18 cellular contexts compared by ENCODE assay signal in the genomic region with DNA sequence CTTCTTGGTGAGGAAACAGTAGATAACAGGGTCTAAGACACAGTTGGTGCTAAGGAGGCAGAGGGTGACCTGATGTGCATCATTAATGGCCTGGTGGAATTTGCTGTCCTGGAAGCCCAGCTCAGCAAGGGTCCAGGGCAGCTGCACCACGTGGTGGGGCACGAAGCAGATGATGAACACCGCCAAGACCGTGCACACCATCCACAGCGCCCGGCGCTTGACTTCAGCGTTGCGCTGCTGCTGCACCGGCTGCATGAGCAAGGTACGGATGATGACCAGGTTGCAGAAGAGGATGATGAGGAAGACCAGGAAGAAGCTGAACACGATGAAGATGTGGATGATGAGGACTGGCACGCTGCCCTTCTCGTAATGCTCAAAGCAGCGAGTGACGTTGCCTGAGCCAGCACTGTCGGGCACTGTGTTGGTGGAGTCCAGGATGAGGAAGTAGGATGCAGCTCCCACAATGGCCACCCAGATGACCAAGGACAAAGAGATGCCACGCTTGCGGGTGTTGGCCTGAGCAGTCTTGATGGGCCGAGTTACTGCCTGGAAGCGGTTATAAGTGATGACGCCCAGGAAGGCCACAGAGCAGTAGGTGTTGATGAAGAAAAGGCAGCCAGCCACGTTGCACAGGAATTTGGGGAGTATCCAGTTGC. TPM values are rescaled to one million over a fixed set of nuclear protein-coding genes. Genes with fewer than 3 reads are reported as not detected.
A peak's percentile ranks its signal among the peaks of the same experiment; 100 is the strongest.
DNase-seq lines count a peak whose midpoint lies in the region; ATAC-seq, FAIRE-seq and TF ChIP-seq lines count a peak whose summit lies in the region.
"Had no signal": no experiment of that assay in that cellular context is flagged by ENCODE, and none has a peak within 500 bp of the region (broad histone marks: within the 10 kb centered on the region; RNA-seq: fewer than 3 reads in every experiment).

No MANE protein-coding gene starts in this region.

- intact Hi-C loops in head of caudate nucleus (cut with DNase I) (loop anchor here (10.0 kb wide), 1 partner anchor 55 kb away; no protein-coding TSS in a partner anchor), posterior cingulate gyrus (cut with DNase I) (no loop called here)

- FAIRE-seq in H1 (lab: Jason Lieb, UNC): no peak
- FAIRE-seq: A204.1, HepG2 had no signal

- H3K36me3 ChIP-seq in OCI-LY1 (ENCODE audit: insufficient read depth, low read length) (no peaks in the 10 kb centered on the region; the same call in 1 of the 2 replicates), H1 (ENCODE audit: control insufficient read depth in 2 of 4, insufficient read depth in 4 of 4, low read length in 3 of 4) (no peaks in the 10 kb centered on the region), neutrophil (peaks cover 69% of the 10 kb centered on the region)

- H4K8ac ChIP-seq in H1 (ENCODE audit: extremely low read depth, insufficient read depth, low read length): no peak overlapping the region

- no peak for ATAC-seq in HG03354 (IDR thresholded peaks at IDR 0.05; ENCODE audit: poor library complexity, severe bottlenecking, unreplicated experiment)
- ATAC-seq: HepG2 had no signal

- H3K4me1 ChIP-seq in OCI-LY1 (ENCODE audit: insufficient read depth, low read length, severe bottlenecking) (peaks cover 49% of the 10 kb centered on the region), H1 (replicated peaks in 1 of 4; ENCODE audit: control insufficient read depth in 3 of 4, insufficient read depth in 4 of 4, low read length in 3 of 4) (peaks cover 0 to 10% (median 7%) of the 10 kb centered on the region in 4 experiments; a peak in 6 of 7 replicates), neutrophil (ENCODE audit: control insufficient read depth in 1 of 2, insufficient read depth in 1 of 2, low read depth in 1 of 2, low read length in 1 of 2) (peaks cover 35 to 49% of the 10 kb centered on the region in 2 experiments)
- H3K4me1 ChIP-seq: Caco-2 had no signal

- H3K4ac ChIP-seq in H1 (replicated peaks; ENCODE audit: insufficient read length, low read depth, low read length): no peak overlapping the region

- H3K9me2 ChIP-seq in OCI-LY1 (ENCODE audit: low read depth, low read length): no peaks in the 10 kb centered on the region

- no peak for TF ChIP-seq CTCF in OCI-LY1 (IDR thresholded peaks at IDR 0.05; ENCODE audit: low read length)
- TF ChIP-seq CTCF in H1 (IDR thresholded peaks at IDR 0.05; ENCODE audit: control extremely low read depth in 1 of 3, insufficient read depth in 1 of 3, low read depth in 1 of 3, low read length in 3 of 3): no peak
- no peak for TF ChIP-seq CTCF in neutrophil (IDR thresholded peaks at IDR 0.05)

- H2BK15ac ChIP-seq in H1 (ENCODE audit: low read length): 0 out of 2 replicates have a peak overlapping the region, but pooled peaks have one; percentile 13

- H3K4me2 ChIP-seq in OCI-LY1 (ENCODE audit: low read length) (no peak overlapping the region), H1 (ENCODE audit: insufficient read depth in 1 of 2, low read depth in 2 of 2, low read length in 2 of 2) (no peak overlapping the region)

- H3K79me2 ChIP-seq in OCI-LY1 (ENCODE audit: insufficient read depth, low read length) (no peaks in the 10 kb centered on the region), H1 (ENCODE audit: control insufficient read depth in 1 of 2, insufficient read depth in 2 of 2, low read length in 2 of 2) (no peaks in the 10 kb centered on the region)

- no peak overlapping the region for H2BK120ac ChIP-seq in H1 (replicated peaks; ENCODE audit: low read depth, low read length)

- H3K27me3 ChIP-seq in OCI-LY1 (ENCODE audit: insufficient read depth, low read length): no peaks in the 10 kb centered on the region
- no peaks in the 10 kb centered on the region for H3K27me3 ChIP-seq in H1 (replicated peaks in 1 of 4; ENCODE audit: control insufficient read depth in 3 of 4, extremely low read depth in 1 of 4, insufficient read depth in 3 of 4, low read length in 3 of 4)
- H3K27me3 ChIP-seq in neutrophil: no peaks in the 10 kb centered on the region

- no peaks in the 10 kb centered on the region for H4K20me1 ChIP-seq in OCI-LY1 (ENCODE audit: insufficient read depth, low read length)
- H4K20me1 ChIP-seq in H1 (replicated peaks in 1 of 2; ENCODE audit: control insufficient read depth in 1 of 2, insufficient read depth in 2 of 2, low read length in 2 of 2): no peaks in the 10 kb centered on the region

- 95% methylated on average over 23 of the region's 23 CpGs; no CpG with 5 or more reads in 1 of the 2 experiments for WGBS in H1 (ENCODE audit: extremely low coverage in 1 of 2, insufficient coverage in 1 of 2, insufficient read length in 1 of 2, insufficient replicate concordance in 2 of 2, low coverage in 1 of 2, low lambda C conversion rate in 2 of 2, missing lambda C conversion rate in 1 of 2), 2 experiments

- H2AFZ ChIP-seq in OCI-LY1 (ENCODE audit: low read length): no peak overlapping the region
- no peak overlapping the region for H2AFZ ChIP-seq in H1 (ENCODE audit: low read length)

- H2BK5ac ChIP-seq in H1 (ENCODE audit: low read depth, low read length): no peak overlapping the region

- no peak for TF ChIP-seq RAD21 in H1 (IDR thresholded peaks at IDR 0.05 in 1 of 2, conservative IDR thresholded peaks at IDR 0.05 in 1 of 2; ENCODE audit: low read depth in 2 of 2, low read length in 2 of 2)

- no peak overlapping the region for H4K5ac ChIP-seq in H1 (ENCODE audit: insufficient read length, low read depth, low read length)

- H3K14ac ChIP-seq in H1 (ENCODE audit: insufficient read length): no peak overlapping the region

- CTCF ChIA-PET in H1 (lab: Charles Lee; ENCODE audit: partially characterized antibody): interaction anchor here (0.9 kb wide), 1 partner anchor 41 kb away, joined by 3 read pairs; no protein-coding TSS in a partner anchor

- no peak overlapping the region for H2AK5ac ChIP-seq in H1 (ENCODE audit: low read depth, low read length)

- no peak overlapping the region for H3K56ac ChIP-seq in H1 (replicated peaks; ENCODE audit: insufficient read length, low read depth, low read length)

- TF ChIP-seq POLR2A in H1 (IDR thresholded peaks at IDR 0.05; ENCODE audit: control extremely low read depth in 1 of 2, low read depth in 2 of 2, low read length in 2 of 2): no peak

- H2BK12ac ChIP-seq in H1 (ENCODE audit: low read depth, low read length): 0 out of 2 replicates have a peak overlapping the region, but pooled peaks have one; percentile 1

- H4K91ac ChIP-seq in H1 (replicated peaks; ENCODE audit: insufficient read length, low read length): no peak overlapping the region

- H3K27ac ChIP-seq in OCI-LY1 (ENCODE audit: low read depth, low read length, poor library complexity, severe bottlenecking) (peak overlapping the region; percentile 97), H1 (ENCODE audit: low read depth, low read length) (no peak overlapping the region), neutrophil (peak overlapping the region; percentile 12)
- H3K27ac ChIP-seq: C4-2B had no signal

- no peak for TF ChIP-seq EP300 in H1 (IDR thresholded peaks at IDR 0.05; ENCODE audit: borderline replicate concordance in 1 of 2, low read depth in 2 of 2, low read length in 2 of 2)

- DNase-seq in H1 (ENCODE audit: low read depth in 1 of 2, low spot score in 2 of 2) (no peak), head of caudate nucleus (no peak), posterior cingulate gyrus (no peak)
- no peak for DNase-seq in activated CD4-positive, CD25-positive, alpha-beta regulatory T cell (lab: John Stamatoyannopoulos, UW)
- DNase-seq: ACHN; Caco-2; CD4-positive, alpha-beta T cell; DMS153; DMS79; GDM1; GOT3; H9 had no signal

- POLR2A ChIA-PET in H1 (lab: Charles Lee; ENCODE audit: partially characterized antibody): no interaction called here

- no peak overlapping the region for H3K23ac ChIP-seq in H1 (ENCODE audit: insufficient read length)

- peaks cover 2% of the 10 kb centered on the region; the same call in 1 of the 2 replicates for H3K79me1 ChIP-seq in H1 (ENCODE audit: low read depth, low read length)

- H3K9me3 ChIP-seq in OCI-LY1 (ENCODE audit: low read length) (no peaks in the 10 kb centered on the region), H1 (ENCODE audit: insufficient read depth in 2 of 2, low read depth in 1 of 2, low read length in 1 of 2) (no peaks in the 10 kb centered on the region), neutrophil (peaks cover 3% of the 10 kb centered on the region)
- H3K9me3 ChIP-seq: Caco-2 had no signal

- H3K18ac ChIP-seq in H1 (ENCODE audit: extremely low read depth, low read length): no peak overlapping the region

- no peak overlapping the region for H3K4me3 ChIP-seq in OCI-LY1 (ENCODE audit: low read depth, low read length, poor library complexity, severe bottlenecking)
- no peak overlapping the region for H3K4me3 ChIP-seq in H1 (ENCODE audit: extremely low read depth in 1 of 4, insufficient read depth in 2 of 4, low read depth in 3 of 4, low read length in 4 of 4)
- H3K4me3 ChIP-seq in neutrophil (ENCODE audit: low read depth in 1 of 2, low read length in 1 of 2): no peak overlapping the region

- H3F3A ChIP-seq in OCI-LY1 (ENCODE audit: insufficient read depth, low read length): no peaks in the 10 kb centered on the region

- no peak overlapping the region for H3K9ac ChIP-seq in OCI-LY1 (ENCODE audit: low read length)
- no peak overlapping the region for H3K9ac ChIP-seq in H1 (replicated peaks in 1 of 4; ENCODE audit: extremely low read depth in 1 of 4, low read depth in 3 of 4, low read length in 3 of 4)

- no peaks in the 10 kb centered on the region for H3K23me2 ChIP-seq in H1 (ENCODE audit: low read depth, low read length)

- H2BK20ac ChIP-seq in H1 (ENCODE audit: low read length): no peak overlapping the region

TF ChIP-seq in H1, 55 proteins besides CTCF, POLR2A, EP300 and RAD21 (continues in another document):
- TF ChIP-seq JUN (IDR thresholded peaks at IDR 0.05; ENCODE audit: low read depth, low read length): no peak
- no peak for TF ChIP-seq KDM5A (IDR thresholded peaks at IDR 0.05; ENCODE audit: low read length)

RNA-seq across cellular contexts. Expression of gene PTAFR, which starts 26.2 kb away (rescaled TPM):
- 1.2 TPM in 2 replicates for total RNA-seq in H1 (2021; fragmentation: NEBNext Ultra II Directional; extraction: Animal tissue kit (Norgen Biotek cat#: 25700))
- polyA plus RNA-seq in H1 (2011; rRNA removed): 3.4 and 4.9 TPM in 2 replicates
- 2.7 TPM for polyA plus RNA-seq in H1 (2011; cell fraction: cytosol; rRNA removed)
- 1.2 TPM for polyA plus RNA-seq in H1 (2011; cell fraction: nucleus; rRNA removed)
- 1.4 to 1.6 TPM (median 1.5 TPM) in 4 replicates for polyA plus RNA-seq in H1 (2012, experiment 1 of 2)
- polyA plus RNA-seq in H1 (2012, experiment 2 of 2): 1.3 TPM
- polyA plus RNA-seq in H1 (2013, experiment 1 of 2): 1.8 TPM
- polyA plus RNA-seq in H1 (2013, experiment 2 of 2): 2.0 TPM
- polyA minus RNA-seq in H1 (2011; rRNA and poly(A)+ RNA removed): 5.5 and 6.6 TPM in 2 replicates
- 0.73 TPM for polyA minus RNA-seq in H1 (2011; cell fraction: cytosol; rRNA and poly(A)+ RNA removed)
- 1.4 TPM for polyA minus RNA-seq in H1 (2011; cell fraction: nucleus; rRNA and poly(A)+ RNA removed)
